ENCODE assay signal across 1 cellular context in the genomic region with DNA sequence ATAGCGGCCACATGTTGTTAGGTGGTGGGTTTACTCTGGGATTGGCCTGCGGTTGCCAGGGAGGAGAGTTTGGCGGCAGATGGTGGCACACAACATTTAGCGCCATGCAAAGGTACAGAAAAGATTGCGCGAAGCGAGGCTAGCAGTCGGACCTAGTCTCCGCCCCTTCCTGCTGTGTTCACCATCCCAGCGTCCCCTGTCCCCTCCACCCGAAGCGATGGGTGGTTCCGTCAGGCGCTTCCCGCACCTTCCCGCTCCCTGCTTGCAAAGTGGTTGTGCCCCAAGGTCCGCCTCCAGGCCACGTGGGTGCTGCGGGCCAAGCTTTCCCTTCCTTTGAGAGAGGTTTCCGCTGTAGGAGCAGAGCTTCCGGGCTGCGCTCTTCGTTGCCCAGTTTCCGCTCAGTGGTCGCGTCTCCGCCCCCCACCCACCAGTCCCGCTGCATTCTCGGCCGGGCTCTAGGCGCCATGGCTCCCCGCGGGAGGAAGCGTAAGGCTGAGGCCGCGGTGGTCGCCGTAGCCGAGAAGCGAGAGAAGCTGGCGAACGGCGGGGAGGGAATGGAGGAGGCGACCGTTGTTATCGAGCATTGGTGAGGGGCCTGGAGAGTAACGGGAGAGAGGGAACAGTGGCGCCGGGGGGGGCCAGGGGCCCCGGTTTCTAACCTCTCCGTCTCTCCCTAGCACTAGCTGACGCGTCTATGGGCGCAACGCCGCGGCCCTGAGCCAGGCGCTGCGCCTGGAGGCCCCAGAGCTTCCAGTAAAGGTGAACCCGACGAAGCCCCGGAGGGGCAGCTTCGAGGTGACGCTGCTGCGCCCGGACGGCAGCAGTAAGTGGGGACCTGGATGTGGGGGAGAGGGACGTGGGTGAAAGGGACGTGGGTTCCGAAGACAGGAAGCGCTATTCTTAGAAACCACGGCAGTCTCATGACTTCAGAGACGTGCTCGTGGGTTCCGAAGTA.
TF ChIP-seq lines count a peak whose summit lies in the region.

A gene with protein sequence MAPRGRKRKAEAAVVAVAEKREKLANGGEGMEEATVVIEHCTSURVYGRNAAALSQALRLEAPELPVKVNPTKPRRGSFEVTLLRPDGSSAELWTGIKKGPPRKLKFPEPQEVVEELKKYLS (plus strand): TSS at position 360 of the 955 bp plus-strand sequence. CDS start 105 bp downstream, at position 465.

TF ChIP-seq in K562, 482 proteins besides CTCF, POLR2A, EP300 and RAD21 (continued from another document and continues in another):
- TF ChIP-seq, protein P1, sequence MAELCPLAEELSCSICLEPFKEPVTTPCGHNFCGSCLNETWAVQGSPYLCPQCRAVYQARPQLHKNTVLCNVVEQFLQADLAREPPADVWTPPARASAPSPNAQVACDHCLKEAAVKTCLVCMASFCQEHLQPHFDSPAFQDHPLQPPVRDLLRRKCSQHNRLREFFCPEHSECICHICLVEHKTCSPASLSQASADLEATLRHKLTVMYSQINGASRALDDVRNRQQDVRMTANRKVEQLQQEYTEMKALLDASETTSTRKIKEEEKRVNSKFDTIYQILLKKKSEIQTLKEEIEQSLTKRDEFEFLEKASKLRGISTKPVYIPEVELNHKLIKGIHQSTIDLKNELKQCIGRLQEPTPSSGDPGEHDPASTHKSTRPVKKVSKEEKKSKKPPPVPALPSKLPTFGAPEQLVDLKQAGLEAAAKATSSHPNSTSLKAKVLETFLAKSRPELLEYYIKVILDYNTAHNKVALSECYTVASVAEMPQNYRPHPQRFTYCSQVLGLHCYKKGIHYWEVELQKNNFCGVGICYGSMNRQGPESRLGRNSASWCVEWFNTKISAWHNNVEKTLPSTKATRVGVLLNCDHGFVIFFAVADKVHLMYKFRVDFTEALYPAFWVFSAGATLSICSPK (IDR thresholded peaks at IDR 0.05; ENCODE audit: borderline replicate concordance): no peak
- TF ChIP-seq SMARCA4 (IDR thresholded peaks at IDR 0.05): no peak
- no peak for TF ChIP-seq ARID2 (IDR thresholded peaks at IDR 0.05)
- TF ChIP-seq, protein P2, sequence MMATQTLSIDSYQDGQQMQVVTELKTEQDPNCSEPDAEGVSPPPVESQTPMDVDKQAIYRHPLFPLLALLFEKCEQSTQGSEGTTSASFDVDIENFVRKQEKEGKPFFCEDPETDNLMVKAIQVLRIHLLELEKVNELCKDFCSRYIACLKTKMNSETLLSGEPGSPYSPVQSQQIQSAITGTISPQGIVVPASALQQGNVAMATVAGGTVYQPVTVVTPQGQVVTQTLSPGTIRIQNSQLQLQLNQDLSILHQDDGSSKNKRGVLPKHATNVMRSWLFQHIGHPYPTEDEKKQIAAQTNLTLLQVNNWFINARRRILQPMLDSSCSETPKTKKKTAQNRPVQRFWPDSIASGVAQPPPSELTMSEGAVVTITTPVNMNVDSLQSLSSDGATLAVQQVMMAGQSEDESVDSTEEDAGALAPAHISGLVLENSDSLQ (IDR thresholded peaks at IDR 0.05): peak; percentile 53; the same call in 1 of the 2 replicates
- TF ChIP-seq, protein P3, sequence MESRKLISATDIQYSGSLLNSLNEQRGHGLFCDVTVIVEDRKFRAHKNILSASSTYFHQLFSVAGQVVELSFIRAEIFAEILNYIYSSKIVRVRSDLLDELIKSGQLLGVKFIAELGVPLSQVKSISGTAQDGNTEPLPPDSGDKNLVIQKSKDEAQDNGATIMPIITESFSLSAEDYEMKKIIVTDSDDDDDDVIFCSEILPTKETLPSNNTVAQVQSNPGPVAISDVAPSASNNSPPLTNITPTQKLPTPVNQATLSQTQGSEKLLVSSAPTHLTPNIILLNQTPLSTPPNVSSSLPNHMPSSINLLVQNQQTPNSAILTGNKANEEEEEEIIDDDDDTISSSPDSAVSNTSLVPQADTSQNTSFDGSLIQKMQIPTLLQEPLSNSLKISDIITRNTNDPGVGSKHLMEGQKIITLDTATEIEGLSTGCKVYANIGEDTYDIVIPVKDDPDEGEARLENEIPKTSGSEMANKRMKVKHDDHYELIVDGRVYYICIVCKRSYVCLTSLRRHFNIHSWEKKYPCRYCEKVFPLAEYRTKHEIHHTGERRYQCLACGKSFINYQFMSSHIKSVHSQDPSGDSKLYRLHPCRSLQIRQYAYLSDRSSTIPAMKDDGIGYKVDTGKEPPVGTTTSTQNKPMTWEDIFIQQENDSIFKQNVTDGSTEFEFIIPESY (CRISPR knock-in tag; IDR thresholded peaks at IDR 0.05): peak; percentile 90
- TF ChIP-seq NFE2L1 (tag; IDR thresholded peaks at IDR 0.05; ENCODE audit: borderline replicate concordance, low read depth): no peak
- TF ChIP-seq ZNF212 (CRISPR knock-in tag; IDR thresholded peaks at IDR 0.05): no peak
- TF ChIP-seq, protein P4, sequence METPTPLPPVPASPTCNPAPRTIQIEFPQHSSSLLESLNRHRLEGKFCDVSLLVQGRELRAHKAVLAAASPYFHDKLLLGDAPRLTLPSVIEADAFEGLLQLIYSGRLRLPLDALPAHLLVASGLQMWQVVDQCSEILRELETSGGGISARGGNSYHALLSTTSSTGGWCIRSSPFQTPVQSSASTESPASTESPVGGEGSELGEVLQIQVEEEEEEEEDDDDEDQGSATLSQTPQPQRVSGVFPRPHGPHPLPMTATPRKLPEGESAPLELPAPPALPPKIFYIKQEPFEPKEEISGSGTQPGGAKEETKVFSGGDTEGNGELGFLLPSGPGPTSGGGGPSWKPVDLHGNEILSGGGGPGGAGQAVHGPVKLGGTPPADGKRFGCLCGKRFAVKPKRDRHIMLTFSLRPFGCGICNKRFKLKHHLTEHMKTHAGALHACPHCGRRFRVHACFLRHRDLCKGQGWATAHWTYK (CRISPR knock-in tag; IDR thresholded peaks at IDR 0.05): 0 out of 2 replicates have a peak, but pooled peaks have one; percentile 8
- TF ChIP-seq ESRRA (IDR thresholded peaks at IDR 0.05; ENCODE audit: borderline replicate concordance, low read depth): peak; percentile 90
- no peak for TF ChIP-seq RBM39 (optimal IDR thresholded peaks at IDR 0.05; ENCODE audit: low read depth, low read length)
- TF ChIP-seq E2F3 (CRISPR knock-in tag; IDR thresholded peaks at IDR 0.05): peak; percentile 74
- TF ChIP-seq DACH1 (IDR thresholded peaks at IDR 0.05; ENCODE audit: partially characterized antibody): no peak
- peak; percentile 92 for TF ChIP-seq GTF2E2 (tag; IDR thresholded peaks at IDR 0.05)
- TF ChIP-seq MCM5 (IDR thresholded peaks at IDR 0.05; ENCODE audit: low read depth): no peak
- no peak for TF ChIP-seq SETDB1 (IDR thresholded peaks at IDR 0.05; ENCODE audit: low read length)
- TF ChIP-seq, protein P5, sequence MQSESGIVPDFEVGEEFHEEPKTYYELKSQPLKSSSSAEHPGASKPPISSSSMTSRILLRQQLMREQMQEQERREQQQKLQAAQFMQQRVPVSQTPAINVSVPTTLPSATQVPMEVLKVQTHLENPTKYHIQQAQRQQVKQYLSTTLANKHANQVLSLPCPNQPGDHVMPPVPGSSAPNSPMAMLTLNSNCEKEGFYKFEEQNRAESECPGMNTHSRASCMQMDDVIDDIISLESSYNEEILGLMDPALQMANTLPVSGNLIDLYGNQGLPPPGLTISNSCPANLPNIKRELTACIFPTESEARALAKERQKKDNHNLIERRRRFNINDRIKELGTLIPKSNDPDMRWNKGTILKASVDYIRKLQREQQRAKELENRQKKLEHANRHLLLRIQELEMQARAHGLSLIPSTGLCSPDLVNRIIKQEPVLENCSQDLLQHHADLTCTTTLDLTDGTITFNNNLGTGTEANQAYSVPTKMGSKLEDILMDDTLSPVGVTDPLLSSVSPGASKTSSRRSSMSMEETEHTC (IDR thresholded peaks at IDR 0.05): peak; percentile 92
- no peak for TF ChIP-seq EWSR1 (IDR thresholded peaks at IDR 0.05; ENCODE audit: borderline replicate concordance, low read depth, partially characterized antibody)
- peak; percentile 80 for TF ChIP-seq ZKSCAN1 (IDR thresholded peaks at IDR 0.05; ENCODE audit: low read depth, low read length)
- no peak for TF ChIP-seq SRSF7 (optimal IDR thresholded peaks at IDR 0.05; ENCODE audit: low read depth, low read length)
- peak; percentile 60; the same call in 1 of the 2 replicates for TF ChIP-seq MAFK (IDR thresholded peaks at IDR 0.05; ENCODE audit: low read length)
- TF ChIP-seq, protein P6, sequence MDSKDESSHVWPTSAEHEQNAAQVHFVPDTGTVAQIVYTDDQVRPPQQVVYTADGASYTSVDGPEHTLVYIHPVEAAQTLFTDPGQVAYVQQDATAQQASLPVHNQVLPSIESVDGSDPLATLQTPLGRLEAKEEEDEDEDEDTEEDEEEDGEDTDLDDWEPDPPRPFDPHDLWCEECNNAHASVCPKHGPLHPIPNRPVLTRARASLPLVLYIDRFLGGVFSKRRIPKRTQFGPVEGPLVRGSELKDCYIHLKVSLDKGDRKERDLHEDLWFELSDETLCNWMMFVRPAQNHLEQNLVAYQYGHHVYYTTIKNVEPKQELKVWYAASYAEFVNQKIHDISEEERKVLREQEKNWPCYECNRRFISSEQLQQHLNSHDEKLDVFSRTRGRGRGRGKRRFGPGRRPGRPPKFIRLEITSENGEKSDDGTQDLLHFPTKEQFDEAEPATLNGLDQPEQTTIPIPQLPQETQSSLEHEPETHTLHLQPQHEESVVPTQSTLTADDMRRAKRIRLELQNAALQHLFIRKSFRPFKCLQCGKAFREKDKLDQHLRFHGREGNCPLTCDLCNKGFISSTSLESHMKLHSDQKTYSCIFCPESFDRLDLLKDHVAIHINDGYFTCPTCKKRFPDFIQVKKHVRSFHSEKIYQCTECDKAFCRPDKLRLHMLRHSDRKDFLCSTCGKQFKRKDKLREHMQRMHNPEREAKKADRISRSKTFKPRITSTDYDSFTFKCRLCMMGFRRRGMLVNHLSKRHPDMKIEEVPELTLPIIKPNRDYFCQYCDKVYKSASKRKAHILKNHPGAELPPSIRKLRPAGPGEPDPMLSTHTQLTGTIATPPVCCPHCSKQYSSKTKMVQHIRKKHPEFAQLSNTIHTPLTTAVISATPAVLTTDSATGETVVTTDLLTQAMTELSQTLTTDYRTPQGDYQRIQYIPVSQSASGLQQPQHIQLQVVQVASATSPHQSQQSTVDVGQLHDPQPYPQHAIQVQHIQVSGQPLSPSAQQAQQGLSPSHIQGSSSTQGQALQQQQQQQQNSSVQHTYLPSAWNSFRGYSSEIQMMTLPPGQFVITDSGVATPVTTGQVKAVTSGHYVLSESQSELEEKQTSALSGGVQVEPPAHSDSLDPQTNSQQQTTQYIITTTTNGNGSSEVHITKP (IDR thresholded peaks at IDR 0.05; ENCODE audit: partially characterized antibody): peak; percentile 99
- TF ChIP-seq YBX1 (IDR thresholded peaks at IDR 0.05): no peak
- no peak for TF ChIP-seq GTF2A2 (tag; IDR thresholded peaks at IDR 0.05)
- TF ChIP-seq, protein P7, sequence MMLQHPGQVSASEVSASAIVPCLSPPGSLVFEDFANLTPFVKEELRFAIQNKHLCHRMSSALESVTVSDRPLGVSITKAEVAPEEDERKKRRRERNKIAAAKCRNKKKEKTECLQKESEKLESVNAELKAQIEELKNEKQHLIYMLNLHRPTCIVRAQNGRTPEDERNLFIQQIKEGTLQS (IDR thresholded peaks at IDR 0.05): no peak; the same call in 1 of the 2 replicates
- TF ChIP-seq, protein P7 (CRISPR knock-in tag; conservative IDR thresholded peaks at IDR 0.05): 0 out of 2 replicates have a peak, but pooled peaks have one; percentile 73
- TF ChIP-seq ZNF696 (CRISPR knock-in tag; conservative IDR thresholded peaks at IDR 0.05): no peak
- TF ChIP-seq YY1 (IDR thresholded peaks at IDR 0.05; ENCODE audit: borderline replicate concordance in 1 of 3, control insufficient read depth in 1 of 3, extremely low read depth in 1 of 3, insufficient read depth in 3 of 3, insufficient read length in 1 of 3, insufficient replicate concordance in 2 of 3, low read depth in 1 of 3, low read length in 2 of 3): peak; percentile 19 to 80 (median 72)
- TF ChIP-seq, protein P8, sequence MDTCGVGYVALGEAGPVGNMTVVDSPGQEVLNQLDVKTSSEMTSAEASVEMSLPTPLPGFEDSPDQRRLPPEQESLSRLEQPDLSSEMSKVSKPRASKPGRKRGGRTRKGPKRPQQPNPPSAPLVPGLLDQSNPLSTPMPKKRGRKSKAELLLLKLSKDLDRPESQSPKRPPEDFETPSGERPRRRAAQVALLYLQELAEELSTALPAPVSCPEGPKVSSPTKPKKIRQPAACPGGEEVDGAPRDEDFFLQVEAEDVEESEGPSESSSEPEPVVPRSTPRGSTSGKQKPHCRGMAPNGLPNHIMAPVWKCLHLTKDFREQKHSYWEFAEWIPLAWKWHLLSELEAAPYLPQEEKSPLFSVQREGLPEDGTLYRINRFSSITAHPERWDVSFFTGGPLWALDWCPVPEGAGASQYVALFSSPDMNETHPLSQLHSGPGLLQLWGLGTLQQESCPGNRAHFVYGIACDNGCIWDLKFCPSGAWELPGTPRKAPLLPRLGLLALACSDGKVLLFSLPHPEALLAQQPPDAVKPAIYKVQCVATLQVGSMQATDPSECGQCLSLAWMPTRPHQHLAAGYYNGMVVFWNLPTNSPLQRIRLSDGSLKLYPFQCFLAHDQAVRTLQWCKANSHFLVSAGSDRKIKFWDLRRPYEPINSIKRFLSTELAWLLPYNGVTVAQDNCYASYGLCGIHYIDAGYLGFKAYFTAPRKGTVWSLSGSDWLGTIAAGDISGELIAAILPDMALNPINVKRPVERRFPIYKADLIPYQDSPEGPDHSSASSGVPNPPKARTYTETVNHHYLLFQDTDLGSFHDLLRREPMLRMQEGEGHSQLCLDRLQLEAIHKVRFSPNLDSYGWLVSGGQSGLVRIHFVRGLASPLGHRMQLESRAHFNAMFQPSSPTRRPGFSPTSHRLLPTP (IDR thresholded peaks at IDR 0.05; ENCODE audit: borderline replicate concordance, extremely low read depth, insufficient read length): no peak
- TF ChIP-seq POLR2AphosphoS2 (IDR thresholded peaks at IDR 0.05; ENCODE audit: low read length): peak; percentile 99
- peak; percentile 78 for TF ChIP-seq NFRKB (IDR thresholded peaks at IDR 0.05; ENCODE audit: low read depth)
- TF ChIP-seq NR2C2 (CRISPR knock-in tag; IDR thresholded peaks at IDR 0.05): peak; percentile 89
- peak; percentile 80 for TF ChIP-seq NR2C2 (tag; IDR thresholded peaks at IDR 0.05)
- TF ChIP-seq ZNF57 (CRISPR knock-in tag; IDR thresholded peaks at IDR 0.05): no peak
- 0 out of 2 replicates have a peak, but pooled peaks have one; percentile 35 for TF ChIP-seq ZNF583 (CRISPR knock-in tag; IDR thresholded peaks at IDR 0.05)
- no peak for TF ChIP-seq SP2 (IDR thresholded peaks at IDR 0.05; ENCODE audit: extremely low read depth, low read depth, low read length, poor library complexity, severe bottlenecking)
- peak; percentile 95 for TF ChIP-seq FIP1L1 (IDR thresholded peaks at IDR 0.05; ENCODE audit: low read depth, low read length, poor library complexity, severe bottlenecking)
- peak; percentile 57; the same call in 1 of the 2 replicates for TF ChIP-seq STAT5A (IDR thresholded peaks at IDR 0.05; ENCODE audit: borderline replicate concordance, low read length)
- peak; percentile 87; the same call in 1 of the 2 replicates for TF ChIP-seq HLTF (IDR thresholded peaks at IDR 0.05)
- peak; percentile 93 for TF ChIP-seq HMGN3 (IDR thresholded peaks at IDR 0.05; ENCODE audit: borderline replicate concordance, extremely low read depth, insufficient read length, low read depth, low read length)
- TF ChIP-seq SMC3 (conservative IDR thresholded peaks at IDR 0.05; ENCODE audit: insufficient read depth, low read depth, low read length): peak; percentile 7; the same call in 1 of the 2 replicates
